Comparison of ENCODE assay signal across 19 cellular contexts in genomic region chr4:155878611-155879010, GRCh38. TPM values are rescaled to one million over a fixed set of nuclear protein-coding genes. Genes with fewer than 3 reads are reported as not detected.
DNase-seq lines count a peak whose midpoint lies in the region; ATAC-seq and TF ChIP-seq lines count a peak whose summit lies in the region.
"Had no signal": no experiment of that assay in that cellular context is flagged by ENCODE, and none has a peak within 500 bp of the region (broad histone marks: within the 10 kb centered on the region; RNA-seq: fewer than 3 reads in every experiment).

No MANE protein-coding gene starts in this region.

- H3K27ac ChIP-seq in OCI-LY3 (ENCODE audit: low read length), result peak overlapping the region; percentile 29
- H3K27ac ChIP-seq: 22Rv1, GM23248, HL-60 had no signal

- peaks cover 17% of the 10 kb centered on the region for H3K4me1 ChIP-seq in OCI-LY3 (ENCODE audit: low read length)

- peak; percentile 20 for DNase-seq in activated CD4-positive, alpha-beta T cell treated with anti-CD3 and anti-CD28 coated beads for 36 hours
- no peak for DNase-seq in activated CD4-positive, alpha-beta T cell treated with anti-CD3 and anti-CD28 coated beads, Interleukin-2, amount 10 ng/mL, durations not matched to agents 7 days and 5 days
- no peak for DNase-seq in stimulated activated naive CD8-positive, alpha-beta T cell treated with anti-CD3 and anti-CD28 coated beads, Interleukin-15, amount 100 ng/mL, for 72 hours
- no peak for DNase-seq in stimulated activated naive CD8-positive, alpha-beta T cell treated with anti-CD3 and anti-CD28 coated beads, Interleukin-15, Interleukin-2, amounts not matched to agents 100 U/mL and 50 U/mL, for 24 hours
- DNase-seq in stimulated activated CD4-positive, alpha-beta T cell treated with anti-CD3 and anti-CD28 coated beads, Interleukin-15, amount 100 ng/mL, for 24 hours, result no peak
- DNase-seq: CD8-positive, alpha-beta T cell; COR-L47; DMS153; DMS79 treated with DMSO at 0.1 percent for 48 hours; EL; GM23248 had no signal

- ATAC-seq in activated CD4-positive, alpha-beta T cell treated with anti-CD3 and anti-CD28 coated beads for 36 hours, result no peak
- ATAC-seq in stimulated activated naive CD8-positive, alpha-beta T cell treated with anti-CD3 and anti-CD28 coated beads, Interleukin-15, amount 100 ng/mL, for 72 hours, result peak; percentile 71
- no peak for ATAC-seq in stimulated activated naive CD8-positive, alpha-beta T cell treated with anti-CD3 and anti-CD28 coated beads, Interleukin-15, Interleukin-2, amounts not matched to agents 100 U/mL and 50 U/mL, for 24 hours
- ATAC-seq in HG03342 (IDR thresholded peaks at IDR 0.05; ENCODE audit: unreplicated experiment), result no peak
- ATAC-seq in GM18505 (IDR thresholded peaks at IDR 0.05; ENCODE audit: unreplicated experiment), result no peak
- ATAC-seq: CD8-positive, alpha-beta T cell; HCT116 had no signal

- no peaks in the 10 kb centered on the region for H3K36me3 ChIP-seq in OCI-LY3 (replicated peaks; ENCODE audit: low read depth, low read length)

- H3K27me3 Mint-ChIP-seq in activated CD4-positive, alpha-beta T cell treated with anti-CD3 and anti-CD28 coated beads for 36 hours, result peaks cover 3% of the 10 kb centered on the region
- no peaks in the 10 kb centered on the region for H3K27me3 Mint-ChIP-seq in activated CD4-positive, alpha-beta T cell treated with anti-CD3 and anti-CD28 coated beads, Interleukin-2, amount 10 ng/mL, durations not matched to agents 7 days and 5 days
- no peaks in the 10 kb centered on the region for H3K27me3 Mint-ChIP-seq in stimulated activated naive CD8-positive, alpha-beta T cell treated with anti-CD3 and anti-CD28 coated beads, Interleukin-15, amount 100 ng/mL, for 72 hours

- no peaks in the 10 kb centered on the region for H3K9me3 ChIP-seq in OCI-LY3 (ENCODE audit: insufficient read depth, low read length)

- H2AFZ ChIP-seq in OCI-LY3 (ENCODE audit: low read depth, low read length), result peak overlapping the region; percentile 17; the same call in 1 of the 2 replicates
- H2AFZ ChIP-seq: GM23248 had no signal

- H3K27me3 ChIP-seq in OCI-LY3 (ENCODE audit: low read depth, low read length), result no peaks in the 10 kb centered on the region

- POLR2A ChIA-PET in activated CD4-positive, alpha-beta T cell treated with anti-CD3 and anti-CD28 coated beads for 36 hours (lab: Charles Lee), result no interaction called here
- POLR2A ChIA-PET in activated CD4-positive, alpha-beta T cell treated with anti-CD3 and anti-CD28 coated beads, Interleukin-2, amount 10 ng/mL, durations not matched to agents 7 days and 5 days (lab: Charles Lee), result no interaction called here

- H3K4me2 ChIP-seq in OCI-LY3 (ENCODE audit: low read length), result peak overlapping the region; percentile 16

- H3K9me3 Mint-ChIP-seq in activated CD4-positive, alpha-beta T cell treated with anti-CD3 and anti-CD28 coated beads for 36 hours (ENCODE audit: low read depth), result peaks cover 7% of the 10 kb centered on the region
- peaks cover 3% of the 10 kb centered on the region for H3K9me3 Mint-ChIP-seq in activated CD4-positive, alpha-beta T cell treated with anti-CD3 and anti-CD28 coated beads, Interleukin-2, amount 10 ng/mL, durations not matched to agents 7 days and 5 days
- H3K9me3 Mint-ChIP-seq in stimulated activated naive CD8-positive, alpha-beta T cell treated with anti-CD3 and anti-CD28 coated beads, Interleukin-15, amount 100 ng/mL, for 72 hours, result peaks cover under 1 to 7% of the 10 kb centered on the region in 2 donors
- H3K9me3 Mint-ChIP-seq: CD8-positive, alpha-beta T cell had no signal

- no peak overlapping the region for H3K4me3 ChIP-seq in OCI-LY3 (ENCODE audit: low read length)
- H3K4me3 ChIP-seq: GM23248 had no signal

- H3K4me1 Mint-ChIP-seq in activated CD4-positive, alpha-beta T cell treated with anti-CD3 and anti-CD28 coated beads for 36 hours, result no peaks in the 10 kb centered on the region
- no peaks in the 10 kb centered on the region for H3K4me1 Mint-ChIP-seq in activated CD4-positive, alpha-beta T cell treated with anti-CD3 and anti-CD28 coated beads, Interleukin-2, amount 10 ng/mL, durations not matched to agents 7 days and 5 days
- H3K4me1 Mint-ChIP-seq in stimulated activated naive CD8-positive, alpha-beta T cell treated with anti-CD3 and anti-CD28 coated beads, Interleukin-15, amount 100 ng/mL, for 72 hours, result no peaks in the 10 kb centered on the region
- H3K4me1 Mint-ChIP-seq: CD14-positive monocyte had no signal

- H3K36me3 Mint-ChIP-seq in activated CD4-positive, alpha-beta T cell treated with anti-CD3 and anti-CD28 coated beads for 36 hours (ENCODE audit: low read depth), result no peaks in the 10 kb centered on the region
- H3K36me3 Mint-ChIP-seq in activated CD4-positive, alpha-beta T cell treated with anti-CD3 and anti-CD28 coated beads, Interleukin-2, amount 10 ng/mL, durations not matched to agents 7 days and 5 days (ENCODE audit: low read depth), result no peaks in the 10 kb centered on the region
- H3K36me3 Mint-ChIP-seq: CD14-positive monocyte; CD8-positive, alpha-beta T cell had no signal

- H3K79me2 ChIP-seq in OCI-LY3 (ENCODE audit: low read length), result no peaks in the 10 kb centered on the region

- no peak for TF ChIP-seq CTCF in OCI-LY3 (IDR thresholded peaks at IDR 0.05; ENCODE audit: low read depth, low read length)

- CTCF ChIA-PET in activated CD4-positive, alpha-beta T cell treated with anti-CD3 and anti-CD28 coated beads for 36 hours (lab: Charles Lee), result no interaction called here
- CTCF ChIA-PET in activated CD4-positive, alpha-beta T cell treated with anti-CD3 and anti-CD28 coated beads, Interleukin-2, amount 10 ng/mL, durations not matched to agents 7 days and 5 days (lab: Charles Lee), result no interaction called here

- intact Hi-C loops in activated CD4-positive, alpha-beta T cell treated with anti-CD3 and anti-CD28 coated beads for 36 hours (cut with DNase I, micrococcal nuclease), result no loop called here

- H3K27ac Mint-ChIP-seq in activated CD4-positive, alpha-beta T cell treated with anti-CD3 and anti-CD28 coated beads for 36 hours, result no peak overlapping the region
- H3K27ac Mint-ChIP-seq in activated CD4-positive, alpha-beta T cell treated with anti-CD3 and anti-CD28 coated beads, Interleukin-2, amount 10 ng/mL, durations not matched to agents 7 days and 5 days, result no peak overlapping the region
- no peak overlapping the region for H3K27ac Mint-ChIP-seq in stimulated activated naive CD8-positive, alpha-beta T cell treated with anti-CD3 and anti-CD28 coated beads, Interleukin-15, amount 100 ng/mL, for 72 hours
- H3K27ac Mint-ChIP-seq: CD14-positive monocyte; CD8-positive, alpha-beta T cell had no signal

- no peak overlapping the region for H3K4me3 Mint-ChIP-seq in activated CD4-positive, alpha-beta T cell treated with anti-CD3 and anti-CD28 coated beads for 36 hours
- H3K4me3 Mint-ChIP-seq in activated CD4-positive, alpha-beta T cell treated with anti-CD3 and anti-CD28 coated beads, Interleukin-2, amount 10 ng/mL, durations not matched to agents 7 days and 5 days, result no peak overlapping the region
- no peak overlapping the region for H3K4me3 Mint-ChIP-seq in stimulated activated naive CD8-positive, alpha-beta T cell treated with anti-CD3 and anti-CD28 coated beads, Interleukin-15, amount 100 ng/mL, for 72 hours
- H3K4me3 Mint-ChIP-seq: CD14-positive monocyte; CD8-positive, alpha-beta T cell had no signal

- no peak for TF ChIP-seq POLR2A in GM18505 (IDR thresholded peaks at IDR 0.05; ENCODE audit: borderline replicate concordance, extremely low read depth, insufficient read depth, insufficient read length)

- no peaks in the 10 kb centered on the region for H4K20me1 ChIP-seq in OCI-LY3 (ENCODE audit: insufficient read depth, low read length)

- H3K9ac ChIP-seq in OCI-LY3 (ENCODE audit: low read length), result no peak overlapping the region
- H3K9ac ChIP-seq: GM23248 had no signal

RNA-seq across cellular contexts. Expression of gene ASIC5, which starts 12.5 kb away (rescaled TPM):
- total RNA-seq in activated CD4-positive, alpha-beta T cell treated with anti-CD3 and anti-CD28 coated beads for 36 hours, result not detected
- not detected for total RNA-seq in activated CD4-positive, alpha-beta T cell treated with anti-CD3 and anti-CD28 coated beads, Interleukin-2, amount 10 ng/mL, durations not matched to agents 7 days and 5 days
- total RNA-seq: A673; CD8-positive, alpha-beta T cell; GM23248 had no signal

RNA-seq across cellular contexts. Expression of gene TDO2, which starts 24.9 kb away (rescaled TPM):
- not detected for total RNA-seq in activated CD4-positive, alpha-beta T cell treated with anti-CD3 and anti-CD28 coated beads for 36 hours
- not detected for total RNA-seq in activated CD4-positive, alpha-beta T cell treated with anti-CD3 and anti-CD28 coated beads, Interleukin-2, amount 10 ng/mL, durations not matched to agents 7 days and 5 days
- total RNA-seq: CD8-positive, alpha-beta T cell; GM23248 had no signal
